Comparison of ENCODE assay signal across 24 cellular contexts in genomic region chr12:27060740-27061139, GRCh38. TPM values are rescaled to one million over a fixed set of nuclear protein-coding genes. Genes with fewer than 3 reads are reported as not detected.
"Had no signal": no experiment of that assay in that cellular context is flagged by ENCODE, and none has a peak within 500 bp of the region (broad histone marks: within the 10 kb centered on the region; RNA-seq: fewer than 3 reads in every experiment).

No MANE protein-coding gene starts in this region.

- H3K27me3 Mint-ChIP-seq: activated CD4-positive, alpha-beta T cell treated with anti-CD3 and anti-CD28 coated beads for 36 hours; activated CD8-positive, alpha-beta T cell treated with anti-CD3 and anti-CD28 coated beads for 36 hours; activated naive CD8-positive, alpha-beta T cell treated with anti-CD3 and anti-CD28 coated beads, Interleukin-2, amount 10 ng/mL, durations not matched to agents 7 days and 5 days; T-cell had no signal

- H3K9me3 ChIP-seq: adrenal gland had no signal

- H3K27ac ChIP-seq: adrenal gland, VCaP had no signal

- H3K36me3 ChIP-seq: adrenal gland had no signal

- H3K4me1 Mint-ChIP-seq: activated CD4-positive, alpha-beta T cell treated with anti-CD3 and anti-CD28 coated beads for 36 hours; activated naive CD8-positive, alpha-beta T cell treated with anti-CD3 and anti-CD28 coated beads, Interleukin-2, amount 10 ng/mL, durations not matched to agents 7 days and 5 days; T-cell had no signal

- DNase-seq: activated CD4-positive, alpha-beta T cell treated with anti-CD3 and anti-CD28 coated beads for 36 hours; activated CD8-positive, alpha-beta memory T cell treated with anti-CD3 and anti-CD28 coated beads, Interleukin-2, amount 50 U/mL, for 4 hours; activated CD8-positive, alpha-beta T cell treated with anti-CD3 and anti-CD28 coated beads for 36 hours; activated naive CD4-positive, alpha-beta T cell treated with anti-CD3 and anti-CD28 coated beads, Interleukin-2, amount 50 U/mL, for 16 hours; activated naive CD8-positive, alpha-beta T cell treated with anti-CD3 and anti-CD28 coated beads, Interleukin-2, amount 10 ng/mL, durations not matched to agents 7 days and 5 days; activated T-cell treated with anti-CD3 and anti-CD28 coated beads, Interleukin-2, amount 50 U/mL, for 1 hour; adrenal gland; anterior cingulate cortex; caudate nucleus; Kasumi-1; KBM-7; NCI-H1048; NCI-H146; NCI-H187 treated with DMSO at 0.1 percent for 48 hours; NCI-H2081 treated with DMSO at 0.1 percent for 48 hours; NCI-H446; NCI-H524; PC-3; SHP77 treated with DMSO at 0.1 percent for 48 hours; T-cell; T1000 had no signal

- H3K27me3 ChIP-seq: adrenal gland had no signal

- H3K4me3 ChIP-seq: adrenal gland had no signal

- FAIRE-seq: TTC549 had no signal

- H3K27ac Mint-ChIP-seq: activated CD4-positive, alpha-beta T cell treated with anti-CD3 and anti-CD28 coated beads for 36 hours; activated CD8-positive, alpha-beta T cell treated with anti-CD3 and anti-CD28 coated beads for 36 hours; activated naive CD8-positive, alpha-beta T cell treated with anti-CD3 and anti-CD28 coated beads, Interleukin-2, amount 10 ng/mL, durations not matched to agents 7 days and 5 days; T-cell had no signal

- H3K4me3 Mint-ChIP-seq: activated CD4-positive, alpha-beta T cell treated with anti-CD3 and anti-CD28 coated beads for 36 hours; activated CD8-positive, alpha-beta T cell treated with anti-CD3 and anti-CD28 coated beads for 36 hours; activated naive CD8-positive, alpha-beta T cell treated with anti-CD3 and anti-CD28 coated beads, Interleukin-2, amount 10 ng/mL, durations not matched to agents 7 days and 5 days; T-cell had no signal

- H3K9me3 Mint-ChIP-seq: activated CD8-positive, alpha-beta T cell treated with anti-CD3 and anti-CD28 coated beads for 36 hours; activated naive CD8-positive, alpha-beta T cell treated with anti-CD3 and anti-CD28 coated beads, Interleukin-2, amount 10 ng/mL, durations not matched to agents 7 days and 5 days; T-cell had no signal

- H3K36me3 Mint-ChIP-seq: activated naive CD8-positive, alpha-beta T cell treated with anti-CD3 and anti-CD28 coated beads, Interleukin-2, amount 10 ng/mL, durations not matched to agents 7 days and 5 days had no signal

- H3K4me1 ChIP-seq: adrenal gland had no signal

- ATAC-seq: activated CD4-positive, alpha-beta T cell treated with anti-CD3 and anti-CD28 coated beads for 36 hours; activated CD8-positive, alpha-beta T cell treated with anti-CD3 and anti-CD28 coated beads for 36 hours; PC-3; T-cell had no signal

RNA-seq across cellular contexts. Expression of gene C12orf71, which starts 21.6 kb away (rescaled TPM):
- total RNA-seq: activated CD4-positive, alpha-beta T cell treated with anti-CD3 and anti-CD28 coated beads for 36 hours; activated CD8-positive, alpha-beta T cell treated with anti-CD3 and anti-CD28 coated beads for 36 hours; activated naive CD8-positive, alpha-beta T cell treated with anti-CD3 and anti-CD28 coated beads, Interleukin-2, amount 10 ng/mL, durations not matched to agents 7 days and 5 days; adrenal gland; M059J; PC-3; T-cell had no signal
- polyA plus RNA-seq: adrenal gland had no signal
